Comparison of ENCODE assay signal across 8 cellular contexts in genomic region chr18:67199993-67200617, GRCh38.
A peak's percentile ranks its signal among the peaks of the same experiment; 100 is the strongest.
DNase-seq lines count a peak whose midpoint lies in the region; ATAC-seq and TF ChIP-seq lines count a peak whose summit lies in the region.

No MANE protein-coding gene starts in this region.

- intact Hi-C loops in breast epithelium (cut with DNase I; ENCODE audit: low total_unique reads): no loop called here

- no peak overlapping the region for H3K27ac ChIP-seq in breast epithelium

- H3K27me3 ChIP-seq in breast epithelium: peaks cover 0 to 20% of the 10 kb centered on the region in 2 donors

- H3K4me3 ChIP-seq in breast epithelium: no peak overlapping the region

- no peaks in the 10 kb centered on the region for H3K4me1 ChIP-seq in breast epithelium

- H3K9me3 ChIP-seq in breast epithelium: no peaks in the 10 kb centered on the region

- H3K36me3 ChIP-seq in breast epithelium: no peaks in the 10 kb centered on the region

- ATAC-seq in GM19463 (IDR thresholded peaks at IDR 0.05; ENCODE audit: unreplicated experiment) (peak; percentile 76), HG03442 (IDR thresholded peaks at IDR 0.05; ENCODE audit: unreplicated experiment) (peak; percentile 95), left lobe of liver (peak; percentile 95)

- peak in 2 of 3 donors; percentile 41 to 59 for TF ChIP-seq CTCF in breast epithelium (IDR thresholded peaks at IDR 0.05)

- TF ChIP-seq POLR2A in breast epithelium (IDR thresholded peaks at IDR 0.05): no peak

- DNase-seq in Daoy (ENCODE audit: low read depth) (peak; percentile 2), NCI-H446 treated with DMSO at 0.1 percent for 48 hours (lab: John Stamatoyannopoulos, UW) (peak; percentile 46), breast epithelium (ENCODE audit: low spot score in 2 of 2) (no peak), left lobe of liver (ENCODE audit: low spot score) (no peak)
- no peak for DNase-seq in stimulated activated CD4-positive, alpha-beta T cell treated with anti-CD3 and anti-CD28 coated beads, Interleukin-4, amount 100 ng/mL, for 24 hours
- DNase-seq in stimulated activated CD4-positive, alpha-beta T cell treated with anti-CD3 and anti-CD28 coated beads, Interleukin-4, amount 100 ng/mL, for 1 hour: no peak

Comparison
In these comparisons a context has a peak if more than half of its experiments do, and no peak if none do; other contexts are left out.
1. DNase-seq: peak in Daoy (single experiment) and NCI-H446 treated with DMSO at 0.1 percent for 48 hours (single experiment); none in breast epithelium (0 of 2), left lobe of liver (single experiment), stimulated activated CD4-positive, alpha-beta T cell treated with anti-CD3 and anti-CD28 coated beads, Interleukin-4, amount 100 ng/mL, for 24 hours (single experiment) and stimulated activated CD4-positive, alpha-beta T cell treated with anti-CD3 and anti-CD28 coated beads, Interleukin-4, amount 100 ng/mL, for 1 hour (single experiment).
2. Peak in every context shown above with its lines, with median percentiles within 50 percentile points of each other: ATAC-seq.